In the genomic region with DNA sequence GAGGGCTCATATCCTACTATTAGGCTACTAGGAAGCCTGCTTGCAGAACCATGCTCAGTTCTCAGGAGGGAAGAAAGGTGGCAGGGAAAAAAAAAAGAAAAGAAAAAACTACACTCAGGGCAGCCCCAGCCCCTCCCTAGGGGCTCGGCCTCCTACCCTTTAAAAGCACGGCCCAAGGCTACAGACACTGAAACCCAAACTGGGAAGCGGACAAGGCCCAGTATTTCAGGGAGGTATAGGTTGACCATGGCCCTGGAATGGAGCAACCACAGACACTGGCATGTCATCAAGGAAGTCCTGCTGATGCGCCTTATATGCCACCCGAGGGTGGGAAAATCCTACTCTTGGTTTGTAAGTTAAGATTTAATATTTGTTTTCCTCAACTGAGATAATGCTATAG, we compare ENCODE assay signal across 1 cellular context.
TF ChIP-seq lines count a peak whose summit lies in the region.

No MANE protein-coding gene starts in this region.

TF ChIP-seq in H1, 55 proteins besides CTCF, POLR2A, EP300 and RAD21:
- TF ChIP-seq FOSL1 (IDR thresholded peaks at IDR 0.05; ENCODE audit: insufficient read depth, low read depth, low read length), result no peak
- TF ChIP-seq TBP (IDR thresholded peaks at IDR 0.05; ENCODE audit: low read depth, low read length), result no peak
- no peak for TF ChIP-seq CHD1 (IDR thresholded peaks at IDR 0.05; ENCODE audit: low read depth, low read length)
